17 cellular contexts compared by ENCODE assay signal in the genomic region with DNA sequence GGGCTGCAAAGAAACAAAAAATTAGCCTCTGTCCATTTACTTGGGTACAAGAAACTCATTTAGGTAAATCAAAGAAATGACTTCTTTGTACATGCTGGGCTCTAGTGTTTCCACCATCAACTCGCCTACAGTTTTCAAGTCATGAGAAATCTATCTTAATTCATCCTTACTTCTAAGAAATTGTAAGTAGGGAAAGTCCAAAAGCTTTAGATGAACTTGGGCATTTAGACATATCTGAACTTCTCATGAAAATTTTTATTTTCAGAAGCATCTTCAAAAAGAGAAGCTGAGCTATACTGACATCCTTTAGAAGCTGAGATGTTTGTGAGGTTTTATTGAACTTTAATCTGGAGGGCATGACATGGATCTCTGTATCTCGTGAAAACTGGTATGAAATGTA.
DNase-seq lines count a peak whose midpoint lies in the region; ATAC-seq, FAIRE-seq and TF ChIP-seq lines count a peak whose summit lies in the region.
"Had no signal": no experiment of that assay in that cellular context is flagged by ENCODE, and none has a peak within 500 bp of the region (broad histone marks: within the 10 kb centered on the region; RNA-seq: fewer than 3 reads in every experiment).

No MANE protein-coding gene starts in this region.

- peak; percentile 32 for FAIRE-seq in astrocyte (lab: Jason Lieb, UNC)
- FAIRE-seq: H1 had no signal

- no peak for DNase-seq in activated T-cell treated with anti-CD3 and anti-CD28 coated beads, Interleukin-2, amount 50 U/mL, for 72 hours
- no peak for DNase-seq in activated T-cell treated with anti-CD3 and anti-CD28 coated beads, Interleukin-2, amount 50 U/mL, for 48 hours
- DNase-seq in astrocyte (ENCODE audit: low read depth) (no peak), DMS153 treated with DMSO at 0.1 percent for 48 hours (lab: John Stamatoyannopoulos, UW; ENCODE audit: unreplicated experiment) (no peak), prostate gland (ENCODE audit: low spot score) (no peak)
- no peak for DNase-seq in stimulated activated naive CD8-positive, alpha-beta T cell treated with anti-CD3 and anti-CD28 coated beads, Interleukin-15, amount 100 ng/mL, for 72 hours
- DNase-seq: BE2C; CD8-positive, alpha-beta memory T cell; GF-D8; KBM-7; NCI-H1092; NCI-H2227 treated with DMSO at 0.1 percent for 48 hours; NCI-H524 treated with DMSO at 0.1 percent for 48 hours; RPMI8226 had no signal

- no peaks in the 10 kb centered on the region for H3K79me2 ChIP-seq in astrocyte (ENCODE audit: insufficient read depth, low read length)

- H3K4me3 ChIP-seq in astrocyte (ENCODE audit: insufficient read depth, low read depth, low read length), result no peak overlapping the region
- H3K4me3 ChIP-seq in prostate gland, result no peak overlapping the region

- H3K9me3 ChIP-seq in astrocyte (ENCODE audit: insufficient read depth, low read depth, low read length) (no peaks in the 10 kb centered on the region), prostate gland (no peaks in the 10 kb centered on the region)
- H3K9me3 ChIP-seq: BE2C had no signal

- H4K20me1 ChIP-seq in astrocyte (ENCODE audit: insufficient read depth, low read length), result no peaks in the 10 kb centered on the region

- no peaks in the 10 kb centered on the region for H3K27me3 Mint-ChIP-seq in activated T-cell treated with anti-CD3 and anti-CD28 coated beads, Interleukin-2, amount 50 U/mL, for 72 hours (ENCODE audit: low read depth)
- no peaks in the 10 kb centered on the region for H3K27me3 Mint-ChIP-seq in T-helper 1 cell treated with Interleukin-12 subunit alpha and Interleukin-12 subunit beta and Interleukin-4 antibody, amounts not matched to agents 30 μg/mL and 1 μg/mL, for 36 hours (ENCODE audit: low read depth)
- H3K27me3 Mint-ChIP-seq in astrocyte (ENCODE audit: low read depth, unreplicated experiment), result no peaks in the 10 kb centered on the region
- H3K27me3 Mint-ChIP-seq in stimulated activated naive CD8-positive, alpha-beta T cell treated with anti-CD3 and anti-CD28 coated beads, Interleukin-15, amount 100 ng/mL, for 72 hours, result no peaks in the 10 kb centered on the region
- H3K27me3 Mint-ChIP-seq: CD8-positive, alpha-beta memory T cell had no signal

- H3K9me3 Mint-ChIP-seq in activated T-cell treated with anti-CD3 and anti-CD28 coated beads, Interleukin-2, amount 50 U/mL, for 72 hours, result peaks cover 3 to 8% of the 10 kb centered on the region in 2 donors
- H3K9me3 Mint-ChIP-seq in T-helper 1 cell treated with Interleukin-12 subunit alpha and Interleukin-12 subunit beta and Interleukin-4 antibody, amounts not matched to agents 30 μg/mL and 1 μg/mL, for 36 hours, result peaks cover 8% of the 10 kb centered on the region
- H3K9me3 Mint-ChIP-seq in astrocyte (ENCODE audit: unreplicated experiment), result no peaks in the 10 kb centered on the region
- H3K9me3 Mint-ChIP-seq in stimulated activated naive CD8-positive, alpha-beta T cell treated with anti-CD3 and anti-CD28 coated beads, Interleukin-15, amount 100 ng/mL, for 72 hours, result peaks cover 9 to 13% of the 10 kb centered on the region in 2 donors

- H3K4me1 ChIP-seq in astrocyte (ENCODE audit: insufficient read depth, low read length) (peaks cover 8% of the 10 kb centered on the region), prostate gland (replicated peaks) (no peaks in the 10 kb centered on the region)
- H3K4me1 ChIP-seq: BE2C had no signal

- TF ChIP-seq CTCF in astrocyte (IDR thresholded peaks at IDR 0.05; ENCODE audit: insufficient read depth, low read depth, low read length), result no peak
- TF ChIP-seq CTCF in prostate gland (IDR thresholded peaks at IDR 0.05), result no peak

- H3K4me3 Mint-ChIP-seq in activated T-cell treated with anti-CD3 and anti-CD28 coated beads, Interleukin-2, amount 50 U/mL, for 72 hours, result peak overlapping the region; percentile 49 to 59
- H3K4me3 Mint-ChIP-seq in T-helper 1 cell treated with Interleukin-12 subunit alpha and Interleukin-12 subunit beta and Interleukin-4 antibody, amounts not matched to agents 30 μg/mL and 1 μg/mL, for 36 hours, result no peak overlapping the region
- H3K4me3 Mint-ChIP-seq in astrocyte (ENCODE audit: unreplicated experiment), result no peak overlapping the region
- peak overlapping the region; percentile 30 to 44 for H3K4me3 Mint-ChIP-seq in stimulated activated naive CD8-positive, alpha-beta T cell treated with anti-CD3 and anti-CD28 coated beads, Interleukin-15, amount 100 ng/mL, for 72 hours
- H3K4me3 Mint-ChIP-seq: CD8-positive, alpha-beta memory T cell had no signal

- peaks cover 12 to 21% of the 10 kb centered on the region in 2 donors for H3K36me3 Mint-ChIP-seq in activated T-cell treated with anti-CD3 and anti-CD28 coated beads, Interleukin-2, amount 50 U/mL, for 72 hours (ENCODE audit: insufficient read depth in 2 of 2)
- peaks cover 13% of the 10 kb centered on the region for H3K36me3 Mint-ChIP-seq in T-helper 1 cell treated with Interleukin-12 subunit alpha and Interleukin-12 subunit beta and Interleukin-4 antibody, amounts not matched to agents 30 μg/mL and 1 μg/mL, for 36 hours (ENCODE audit: low read depth)
- H3K36me3 Mint-ChIP-seq in astrocyte (ENCODE audit: low read depth, unreplicated experiment), result no peaks in the 10 kb centered on the region

- TF ChIP-seq POLR2A in prostate gland (IDR thresholded peaks at IDR 0.05), result no peak

- peak overlapping the region; percentile 28 for H3K27ac Mint-ChIP-seq in activated T-cell treated with anti-CD3 and anti-CD28 coated beads, Interleukin-2, amount 50 U/mL, for 72 hours
- H3K27ac Mint-ChIP-seq in T-helper 1 cell treated with Interleukin-12 subunit alpha and Interleukin-12 subunit beta and Interleukin-4 antibody, amounts not matched to agents 30 μg/mL and 1 μg/mL, for 36 hours, result peak overlapping the region; percentile 49
- H3K27ac Mint-ChIP-seq in astrocyte (ENCODE audit: unreplicated experiment), result no peak overlapping the region
- H3K27ac Mint-ChIP-seq in stimulated activated naive CD8-positive, alpha-beta T cell treated with anti-CD3 and anti-CD28 coated beads, Interleukin-15, amount 100 ng/mL, for 72 hours, result no peak overlapping the region

- no peaks in the 10 kb centered on the region for H3K27me3 ChIP-seq in astrocyte (ENCODE audit: insufficient read depth, low read length)
- no peaks in the 10 kb centered on the region for H3K27me3 ChIP-seq in prostate gland (replicated peaks; ENCODE audit: insufficient read depth)
- H3K27me3 ChIP-seq: BE2C had no signal

- H3K36me3 ChIP-seq in astrocyte (ENCODE audit: insufficient read depth, low read length) (no peaks in the 10 kb centered on the region), prostate gland (no peaks in the 10 kb centered on the region)
- H3K36me3 ChIP-seq: BE2C had no signal

- 91% methylated on average over 2 of the region's 2 CpGs for WGBS in prostate gland

- peaks cover 32% of the 10 kb centered on the region for H3K4me1 Mint-ChIP-seq in activated T-cell treated with anti-CD3 and anti-CD28 coated beads, Interleukin-2, amount 50 U/mL, for 72 hours (ENCODE audit: low read depth)
- H3K4me1 Mint-ChIP-seq in T-helper 1 cell treated with Interleukin-12 subunit alpha and Interleukin-12 subunit beta and Interleukin-4 antibody, amounts not matched to agents 30 μg/mL and 1 μg/mL, for 36 hours (ENCODE audit: low read depth), result peaks cover 4% of the 10 kb centered on the region
- peaks cover 15% of the 10 kb centered on the region for H3K4me1 Mint-ChIP-seq in astrocyte (ENCODE audit: low read depth, unreplicated experiment)
- H3K4me1 Mint-ChIP-seq in stimulated activated naive CD8-positive, alpha-beta T cell treated with anti-CD3 and anti-CD28 coated beads, Interleukin-15, amount 100 ng/mL, for 72 hours, result peaks cover 31% of the 10 kb centered on the region
- H3K4me1 Mint-ChIP-seq: CD8-positive, alpha-beta memory T cell had no signal

- peak; percentile 74 to 83 for ATAC-seq in activated T-cell treated with anti-CD3 and anti-CD28 coated beads, Interleukin-2, amount 50 U/mL, for 72 hours (replicated peaks in 1 of 2)
- ATAC-seq in stimulated activated naive CD8-positive, alpha-beta T cell treated with anti-CD3 and anti-CD28 coated beads, Interleukin-15, amount 100 ng/mL, for 72 hours, result peak; percentile 64

- H3K9ac ChIP-seq in astrocyte (ENCODE audit: low read length), result no peak overlapping the region

- intact Hi-C loops in prostate gland (cut with DNase I), result no loop called here

- no peak overlapping the region for H2AFZ ChIP-seq in astrocyte (ENCODE audit: low read depth, low read length)

- no peak overlapping the region for H3K4me2 ChIP-seq in astrocyte (ENCODE audit: low read length)

- H3K27ac ChIP-seq in astrocyte (ENCODE audit: low read depth, low read length) (peak overlapping the region; percentile 39), prostate gland (no peak overlapping the region)
- H3K27ac ChIP-seq: HL-60 had no signal

Comparison
In these comparisons a context has a peak if more than half of its experiments do, and no peak if none do; other contexts are left out.
1. H3K27ac Mint-ChIP-seq: peak in activated T-cell treated with anti-CD3 and anti-CD28 coated beads, Interleukin-2, amount 50 U/mL, for 72 hours (single experiment) and T-helper 1 cell treated with Interleukin-12 subunit alpha and Interleukin-12 subunit beta and Interleukin-4 antibody, amounts not matched to agents 30 μg/mL and 1 μg/mL, for 36 hours (single experiment); none in astrocyte (single experiment) and stimulated activated naive CD8-positive, alpha-beta T cell treated with anti-CD3 and anti-CD28 coated beads, Interleukin-15, amount 100 ng/mL, for 72 hours (0 of 2).
2. H3K4me3 Mint-ChIP-seq: peak in activated T-cell treated with anti-CD3 and anti-CD28 coated beads, Interleukin-2, amount 50 U/mL, for 72 hours (2 of 2) and stimulated activated naive CD8-positive, alpha-beta T cell treated with anti-CD3 and anti-CD28 coated beads, Interleukin-15, amount 100 ng/mL, for 72 hours (2 of 2); none in T-helper 1 cell treated with Interleukin-12 subunit alpha and Interleukin-12 subunit beta and Interleukin-4 antibody, amounts not matched to agents 30 μg/mL and 1 μg/mL, for 36 hours (single experiment) and astrocyte (single experiment).